Comparison of ENCODE assay signal across 1 cellular context in the genomic region with DNA sequence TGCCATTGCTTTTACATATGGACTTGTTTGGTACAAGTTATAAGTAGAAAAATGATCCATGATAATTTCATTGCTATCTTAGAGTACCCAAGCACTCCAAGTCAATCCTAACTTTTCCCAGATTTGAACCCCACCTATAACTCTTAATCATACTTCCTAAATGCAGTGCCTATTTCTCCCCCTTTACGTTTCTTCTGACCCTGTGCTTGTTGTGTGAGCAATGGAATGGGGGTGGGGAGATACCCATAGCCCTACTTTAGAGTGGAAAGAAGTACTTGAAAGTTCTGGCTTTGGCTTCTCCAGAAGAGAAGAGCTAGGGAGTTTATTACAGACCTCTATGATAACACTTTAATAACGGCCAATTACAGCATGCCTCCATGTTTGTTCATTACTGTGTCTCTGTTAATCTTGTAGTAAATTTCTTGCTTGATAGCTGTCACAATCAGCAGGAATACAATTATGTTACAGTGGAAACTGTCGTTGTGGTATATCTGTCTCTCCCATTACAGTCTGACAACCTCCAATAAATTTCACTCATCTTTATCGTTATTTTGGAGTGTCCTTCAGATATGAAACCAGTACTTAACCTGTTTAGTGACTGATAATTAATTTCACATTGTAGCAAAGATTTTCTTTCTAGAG.
TF ChIP-seq lines count a peak whose summit lies in the region.

No MANE protein-coding gene starts in this region.

TF ChIP-seq in K562, 482 proteins besides CTCF, POLR2A, EP300 and RAD21 (continued from another document):
- TF ChIP-seq ZFP36 (IDR thresholded peaks at IDR 0.05; ENCODE audit: low read depth, low read length, partially characterized antibody) (peak; percentile 3), TFAM (CRISPR knock-in tag; conservative IDR thresholded peaks at IDR 0.05) (no peak), PTTG1 (tag; IDR thresholded peaks at IDR 0.05; ENCODE audit: low read depth) (no peak), NR2F6 (CRISPR knock-in tag; IDR thresholded peaks at IDR 0.05) (no peak), ZC3H11A (IDR thresholded peaks at IDR 0.05; ENCODE audit: low read depth, low read length) (no peak), ATF1 (CRISPR knock-in tag; IDR thresholded peaks at IDR 0.05) (no peak), ATF1 (tag; IDR thresholded peaks at IDR 0.05) (no peak), RNF2 (IDR thresholded peaks at IDR 0.05) (peak; percentile 57; the same call in 1 of the 2 replicates)
- TF ChIP-seq, protein P1, sequence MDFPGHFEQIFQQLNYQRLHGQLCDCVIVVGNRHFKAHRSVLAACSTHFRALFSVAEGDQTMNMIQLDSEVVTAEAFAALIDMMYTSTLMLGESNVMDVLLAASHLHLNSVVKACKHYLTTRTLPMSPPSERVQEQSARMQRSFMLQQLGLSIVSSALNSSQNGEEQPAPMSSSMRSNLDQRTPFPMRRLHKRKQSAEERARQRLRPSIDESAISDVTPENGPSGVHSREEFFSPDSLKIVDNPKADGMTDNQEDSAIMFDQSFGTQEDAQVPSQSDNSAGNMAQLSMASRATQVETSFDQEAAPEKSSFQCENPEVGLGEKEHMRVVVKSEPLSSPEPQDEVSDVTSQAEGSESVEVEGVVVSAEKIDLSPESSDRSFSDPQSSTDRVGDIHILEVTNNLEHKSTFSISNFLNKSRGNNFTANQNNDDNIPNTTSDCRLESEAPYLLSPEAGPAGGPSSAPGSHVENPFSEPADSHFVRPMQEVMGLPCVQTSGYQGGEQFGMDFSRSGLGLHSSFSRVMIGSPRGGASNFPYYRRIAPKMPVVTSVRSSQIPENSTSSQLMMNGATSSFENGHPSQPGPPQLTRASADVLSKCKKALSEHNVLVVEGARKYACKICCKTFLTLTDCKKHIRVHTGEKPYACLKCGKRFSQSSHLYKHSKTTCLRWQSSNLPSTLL (IDR thresholded peaks at IDR 0.05), result no peak
